10 cellular contexts compared by ENCODE assay signal in genomic region chr2:112706170-112706664, GRCh38. TPM values are rescaled to one million over a fixed set of nuclear protein-coding genes. Genes with fewer than 3 reads are reported as not detected.
DNase-seq lines count a peak whose midpoint lies in the region; ATAC-seq and TF ChIP-seq lines count a peak whose summit lies in the region.
"Had no signal": no experiment of that assay in that cellular context is flagged by ENCODE, and none has a peak within 500 bp of the region (broad histone marks: within the 10 kb centered on the region; RNA-seq: fewer than 3 reads in every experiment).

No MANE protein-coding gene starts in this region.

- H3K36me3 ChIP-seq in lower lobe of right lung: no peaks in the 10 kb centered on the region
- H3K36me3 ChIP-seq: cardiac muscle cell had no signal

- H3K27ac ChIP-seq in lower lobe of right lung: no peak overlapping the region
- H3K27ac ChIP-seq: cardiac muscle cell had no signal

- intact Hi-C loops in lower lobe of right lung (cut with DNase I): no loop called here

- H3K4me1 ChIP-seq in lower lobe of right lung: peaks cover 12% of the 10 kb centered on the region

- peak; percentile 41 for ATAC-seq in HG03378 (IDR thresholded peaks at IDR 0.05; ENCODE audit: unreplicated experiment)
- peak; percentile 33 to 49 for ATAC-seq in lower lobe of right lung
- no peak for ATAC-seq in GM19397 (IDR thresholded peaks at IDR 0.05; ENCODE audit: unreplicated experiment)
- ATAC-seq: HCT116 had no signal

- H3K27me3 ChIP-seq in lower lobe of right lung (ENCODE audit: low read depth): no peaks in the 10 kb centered on the region
- H3K27me3 ChIP-seq: cardiac muscle cell had no signal

- no peak for TF ChIP-seq CTCF in lower lobe of right lung (IDR thresholded peaks at IDR 0.05)

- peak; percentile 97 for DNase-seq in GF-D8 (lab: John Stamatoyannopoulos, UW)
- peak; percentile 45 to 66 for DNase-seq in activated CD4-positive, alpha-beta T cell treated with anti-CD3 and anti-CD28 coated beads, Interleukin-2, amount 50 U/mL, for 48 hours
- no peak for DNase-seq in lower lobe of right lung
- DNase-seq in C1 segment of cervical spinal cord (lab: John Stamatoyannopoulos, UW): no peak
- no peak for DNase-seq in NCI-H2227 (lab: John Stamatoyannopoulos, UW; ENCODE audit: unreplicated experiment)
- no peak for DNase-seq in NCI-H1048 (lab: John Stamatoyannopoulos, UW)

- no peaks in the 10 kb centered on the region for H3K9me3 ChIP-seq in lower lobe of right lung

- no peak overlapping the region for H3K4me3 ChIP-seq in lower lobe of right lung
- H3K4me3 ChIP-seq: cardiac muscle cell had no signal

RNA-seq across cellular contexts. Expression of gene NT5DC4, which starts 14.6 kb away (rescaled TPM):
- 0.53 TPM for total RNA-seq in lower lobe of right lung
- total RNA-seq: cardiac muscle cell had no signal

RNA-seq across cellular contexts. Expression of gene CKAP2L, which starts 58.2 kb away (rescaled TPM):
- 1.3 TPM for total RNA-seq in lower lobe of right lung

Comparison
In these comparisons a context has a peak if more than half of its experiments do, and no peak if none do; other contexts are left out.
1. DNase-seq: peak in GF-D8 (single experiment) and activated CD4-positive, alpha-beta T cell treated with anti-CD3 and anti-CD28 coated beads, Interleukin-2, amount 50 U/mL, for 48 hours (2 of 2); none in lower lobe of right lung (single experiment), C1 segment of cervical spinal cord (0 of 14), NCI-H2227 (single experiment) and NCI-H1048 (single experiment).